2 cellular contexts compared by ENCODE assay signal in genomic region chr5:134365604-134366003, GRCh38.
TF ChIP-seq lines count a peak whose summit lies in the region.

No MANE protein-coding gene starts in this region.

TF ChIP-seq in HCT116, 20 proteins besides CTCF, POLR2A, EP300 and RAD21 (continued from another document):
- TF ChIP-seq, protein P1, sequence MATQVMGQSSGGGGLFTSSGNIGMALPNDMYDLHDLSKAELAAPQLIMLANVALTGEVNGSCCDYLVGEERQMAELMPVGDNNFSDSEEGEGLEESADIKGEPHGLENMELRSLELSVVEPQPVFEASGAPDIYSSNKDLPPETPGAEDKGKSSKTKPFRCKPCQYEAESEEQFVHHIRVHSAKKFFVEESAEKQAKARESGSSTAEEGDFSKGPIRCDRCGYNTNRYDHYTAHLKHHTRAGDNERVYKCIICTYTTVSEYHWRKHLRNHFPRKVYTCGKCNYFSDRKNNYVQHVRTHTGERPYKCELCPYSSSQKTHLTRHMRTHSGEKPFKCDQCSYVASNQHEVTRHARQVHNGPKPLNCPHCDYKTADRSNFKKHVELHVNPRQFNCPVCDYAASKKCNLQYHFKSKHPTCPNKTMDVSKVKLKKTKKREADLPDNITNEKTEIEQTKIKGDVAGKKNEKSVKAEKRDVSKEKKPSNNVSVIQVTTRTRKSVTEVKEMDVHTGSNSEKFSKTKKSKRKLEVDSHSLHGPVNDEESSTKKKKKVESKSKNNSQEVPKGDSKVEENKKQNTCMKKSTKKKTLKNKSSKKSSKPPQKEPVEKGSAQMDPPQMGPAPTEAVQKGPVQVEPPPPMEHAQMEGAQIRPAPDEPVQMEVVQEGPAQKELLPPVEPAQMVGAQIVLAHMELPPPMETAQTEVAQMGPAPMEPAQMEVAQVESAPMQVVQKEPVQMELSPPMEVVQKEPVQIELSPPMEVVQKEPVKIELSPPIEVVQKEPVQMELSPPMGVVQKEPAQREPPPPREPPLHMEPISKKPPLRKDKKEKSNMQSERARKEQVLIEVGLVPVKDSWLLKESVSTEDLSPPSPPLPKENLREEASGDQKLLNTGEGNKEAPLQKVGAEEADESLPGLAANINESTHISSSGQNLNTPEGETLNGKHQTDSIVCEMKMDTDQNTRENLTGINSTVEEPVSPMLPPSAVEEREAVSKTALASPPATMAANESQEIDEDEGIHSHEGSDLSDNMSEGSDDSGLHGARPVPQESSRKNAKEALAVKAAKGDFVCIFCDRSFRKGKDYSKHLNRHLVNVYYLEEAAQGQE (IDR thresholded peaks at IDR 0.05; ENCODE audit: low read depth) = no peak
- TF ChIP-seq JUND (IDR thresholded peaks at IDR 0.05) (no peak), EGR1 (IDR thresholded peaks at IDR 0.05; ENCODE audit: low read depth) (no peak), TCF7L2 (IDR thresholded peaks at IDR 0.05; ENCODE audit: borderline replicate concordance, extremely low read depth, insufficient read depth, insufficient read length) (no peak), ELF1 (IDR thresholded peaks at IDR 0.05; ENCODE audit: borderline replicate concordance, low read depth) (no peak), SRF (IDR thresholded peaks at IDR 0.05; ENCODE audit: low read depth) (no peak), YY1 (IDR thresholded peaks at IDR 0.05; ENCODE audit: extremely low read depth, insufficient replicate concordance, low read depth, low read length) (no peak), ZNF274 (IDR thresholded peaks at IDR 0.05; ENCODE audit: low read depth, low read length) (no peak), EZH2phosphoT487 (IDR thresholded peaks at IDR 0.05; ENCODE audit: borderline replicate concordance) (no peak), EZH2 (IDR thresholded peaks at IDR 0.05) (no peak), POLR2AphosphoS5 (IDR thresholded peaks at IDR 0.05; ENCODE audit: low read depth, low read length) (no peak), CBX3 (IDR thresholded peaks at IDR 0.05; ENCODE audit: low read depth) (no peak)
- TF ChIP-seq, protein P2, sequence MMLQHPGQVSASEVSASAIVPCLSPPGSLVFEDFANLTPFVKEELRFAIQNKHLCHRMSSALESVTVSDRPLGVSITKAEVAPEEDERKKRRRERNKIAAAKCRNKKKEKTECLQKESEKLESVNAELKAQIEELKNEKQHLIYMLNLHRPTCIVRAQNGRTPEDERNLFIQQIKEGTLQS (IDR thresholded peaks at IDR 0.05) = no peak
- TF ChIP-seq, protein P3, sequence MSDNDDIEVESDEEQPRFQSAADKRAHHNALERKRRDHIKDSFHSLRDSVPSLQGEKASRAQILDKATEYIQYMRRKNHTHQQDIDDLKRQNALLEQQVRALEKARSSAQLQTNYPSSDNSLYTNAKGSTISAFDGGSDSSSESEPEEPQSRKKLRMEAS (IDR thresholded peaks at IDR 0.05) = no peak
TF ChIP-seq in HCT116: peak in this region for 0.

TF ChIP-seq in WTC11, 78 proteins besides CTCF, POLR2A, EP300 and RAD21 (continued from another document):
- no peak for TF ChIP-seq ZNF281 (CRISPR knock-in tag; IDR thresholded peaks at IDR 0.05)
- TF ChIP-seq ZNF232 (CRISPR knock-in tag; IDR thresholded peaks at IDR 0.05) = no peak
TF ChIP-seq in WTC11: peak in this region for 0.
